Comparison of ENCODE assay signal across 9 cellular contexts in genomic region chr12:43722621-43723020, GRCh38.
"Had no signal": no experiment of that assay in that cellular context is flagged by ENCODE, and none has a peak within 500 bp of the region (broad histone marks: within the 10 kb centered on the region; RNA-seq: fewer than 3 reads in every experiment).

No MANE protein-coding gene starts in this region.

- FAIRE-seq: H1, H54, K562 had no signal

- H2AFZ ChIP-seq: GM23338 had no signal

- H3K4me3 ChIP-seq: GM23338, K562 had no signal

- DNase-seq: H9, HFFc6, IMR-90 had no signal

- ATAC-seq: GM23338, HCT116, K562 had no signal

- H3K27ac ChIP-seq: HL-60 had no signal
